30 cellular contexts compared by ENCODE assay signal in genomic region chr18:23877371-23877770, GRCh38.
"Had no signal": no experiment of that assay in that cellular context is flagged by ENCODE, and none has a peak within 500 bp of the region (broad histone marks: within the 10 kb centered on the region; RNA-seq: fewer than 3 reads in every experiment).

No MANE protein-coding gene starts in this region.

- H3K36me3 Mint-ChIP-seq: activated CD8-positive, alpha-beta memory T cell treated with anti-CD3 and anti-CD28 coated beads, Interleukin-2, amount 10 ng/mL, durations not matched to agents 7 days and 5 days; activated naive CD4-positive, alpha-beta T cell treated with anti-CD3 and anti-CD28 coated beads, Interleukin-2, amount 50 U/mL, for 72 hours; naive thymus-derived CD4-positive, alpha-beta T cell had no signal

- H3K4me1 ChIP-seq: colonic mucosa, psoas muscle, tibial artery, upper lobe of right lung had no signal

- H3K36me3 ChIP-seq: cardiac muscle cell, colonic mucosa, pancreas, upper lobe of right lung had no signal

- H2AFZ ChIP-seq: hepatocyte had no signal

- H3K27ac Mint-ChIP-seq: activated B cell treated with CpG ODN at 0.5 μM for 24 hours; activated CD8-positive, alpha-beta memory T cell treated with anti-CD3 and anti-CD28 coated beads, Interleukin-2, amount 10 ng/mL, durations not matched to agents 7 days and 5 days; activated CD8-positive, alpha-beta T cell treated with anti-CD3 and anti-CD28 coated beads, Interleukin-2, amount 10 ng/mL, durations not matched to agents 7 days and 5 days; activated naive CD4-positive, alpha-beta T cell treated with anti-CD3 and anti-CD28 coated beads, Interleukin-2, amount 50 U/mL, for 72 hours; activated T-helper 2 cell treated with anti-CD3 and anti-CD28 coated beads, Interferon-gamma antibody, Interleukin-2, Interleukin-4, amounts not matched to agents 10 μg/mL and 5 μg/mL and 100 μg/mL, durations not matched to agents 14 hours and 24 hours and 36 hours; naive thymus-derived CD4-positive, alpha-beta T cell; T-helper 1 cell treated with Interleukin-12 subunit alpha and Interleukin-12 subunit beta and Interleukin-4 antibody, amounts not matched to agents 30 μg/mL and 1 μg/mL, for 36 hours had no signal

- H3K4me1 Mint-ChIP-seq: activated B cell treated with CpG ODN at 0.5 μM for 24 hours had no signal

- H3K9me3 Mint-ChIP-seq: activated B cell treated with CpG ODN at 0.5 μM for 24 hours; activated naive CD4-positive, alpha-beta T cell treated with anti-CD3 and anti-CD28 coated beads, Interleukin-2, amount 50 U/mL, for 72 hours; activated T-helper 2 cell treated with anti-CD3 and anti-CD28 coated beads, Interferon-gamma antibody, Interleukin-2, Interleukin-4, amounts not matched to agents 10 μg/mL and 5 μg/mL and 100 μg/mL, durations not matched to agents 14 hours and 24 hours and 36 hours; naive thymus-derived CD4-positive, alpha-beta T cell; T-helper 1 cell treated with Interleukin-12 subunit alpha and Interleukin-12 subunit beta and Interleukin-4 antibody, amounts not matched to agents 30 μg/mL and 1 μg/mL, for 36 hours had no signal

- DNase-seq: activated B cell treated with CpG ODN at 0.5 μM for 24 hours; activated CD8-positive, alpha-beta memory T cell treated with anti-CD3 and anti-CD28 coated beads, Interleukin-2, amount 10 ng/mL, durations not matched to agents 7 days and 5 days; activated CD8-positive, alpha-beta T cell treated with anti-CD3 and anti-CD28 coated beads, Interleukin-2, amount 10 ng/mL, durations not matched to agents 7 days and 5 days; activated naive CD4-positive, alpha-beta T cell; activated T-cell treated with anti-CD3 and anti-CD28 coated beads, Interleukin-2, amount 50 U/mL, for 48 hours; cerebellar nuclear complex; colonic mucosa; effector CD8-positive, alpha-beta T cell; erythroblast; kidney; left colon; midbrain; naive thymus-derived CD4-positive, alpha-beta T cell; nucleus accumbens; pancreas; psoas muscle; stimulated activated CD4-positive, alpha-beta T cell treated with anti-CD3 and anti-CD28 coated beads, Interleukin-2, amount 100 ng/mL, for 24 hours; stimulated activated naive CD4-positive, alpha-beta T cell; SW 1271; T1000; tibial artery; upper lobe of right lung had no signal

- H3K4me3 ChIP-seq: cardiac muscle cell, colonic mucosa, gastroesophageal sphincter, hepatocyte, pancreas, psoas muscle, smooth muscle cell, suprapubic skin, tibial artery, upper lobe of right lung had no signal

- ATAC-seq: activated CD8-positive, alpha-beta memory T cell treated with anti-CD3 and anti-CD28 coated beads, Interleukin-2, amount 10 ng/mL, durations not matched to agents 7 days and 5 days; activated CD8-positive, alpha-beta T cell treated with anti-CD3 and anti-CD28 coated beads, Interleukin-2, amount 10 ng/mL, durations not matched to agents 7 days and 5 days; activated naive CD4-positive, alpha-beta T cell treated with anti-CD3 and anti-CD28 coated beads, Interleukin-2, amount 50 U/mL, for 72 hours; gastroesophageal sphincter; left colon; naive thymus-derived CD4-positive, alpha-beta T cell; pancreas; psoas muscle; upper lobe of right lung had no signal

- H3K4me2 ChIP-seq: hepatocyte, smooth muscle cell had no signal

- H3K79me2 ChIP-seq: hepatocyte had no signal

- H3K27me3 ChIP-seq: cardiac muscle cell, colonic mucosa, gastroesophageal sphincter, hepatocyte, pancreas, suprapubic skin, tibial artery, upper lobe of right lung had no signal

- H3K27ac ChIP-seq: cardiac muscle cell, colonic mucosa, gastroesophageal sphincter, hepatocyte, psoas muscle, suprapubic skin, tibial artery, upper lobe of right lung had no signal

- H3K9me3 ChIP-seq: colonic mucosa, gastroesophageal sphincter, pancreas, psoas muscle, suprapubic skin, tibial artery, upper lobe of right lung had no signal

- H3K4me3 Mint-ChIP-seq: activated B cell treated with CpG ODN at 0.5 μM for 24 hours; activated CD8-positive, alpha-beta memory T cell treated with anti-CD3 and anti-CD28 coated beads, Interleukin-2, amount 10 ng/mL, durations not matched to agents 7 days and 5 days; activated CD8-positive, alpha-beta T cell treated with anti-CD3 and anti-CD28 coated beads, Interleukin-2, amount 10 ng/mL, durations not matched to agents 7 days and 5 days; naive thymus-derived CD4-positive, alpha-beta T cell; T-helper 1 cell treated with Interleukin-12 subunit alpha and Interleukin-12 subunit beta and Interleukin-4 antibody, amounts not matched to agents 30 μg/mL and 1 μg/mL, for 36 hours had no signal
